ENCODE assay signal across 35 cellular contexts in the genomic region with DNA sequence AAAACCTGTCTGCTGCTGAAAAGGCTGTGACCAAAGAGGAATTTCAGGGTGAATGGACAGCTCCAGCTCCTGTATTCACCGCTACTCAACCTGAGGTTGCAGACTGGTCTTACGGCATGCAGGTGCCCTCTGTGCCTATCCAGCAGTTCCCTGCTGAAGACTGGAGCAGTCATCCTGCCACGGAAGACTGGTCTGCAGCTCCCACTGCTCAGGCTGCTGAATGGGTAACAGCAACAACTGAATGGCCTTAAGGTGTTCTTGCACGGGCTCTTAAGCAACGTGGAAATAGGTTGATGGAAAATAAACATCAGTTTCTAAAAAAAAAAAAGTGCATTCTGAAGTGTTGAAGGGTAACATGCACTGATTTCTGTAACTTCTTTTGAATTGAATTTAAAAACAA.
"Had no signal": no experiment of that assay in that cellular context is flagged by ENCODE, and none has a peak within 500 bp of the region (broad histone marks: within the 10 kb centered on the region; RNA-seq: fewer than 3 reads in every experiment).

No MANE protein-coding gene starts in this region.

- DNase-seq: activated B cell treated with CpG ODN at 0.5 μM for 24 hours; activated CD4-positive, alpha-beta T cell treated with anti-CD3 and anti-CD28 coated beads for 48 hours; activated CD4-positive, alpha-beta T cell treated with anti-CD3 and anti-CD28 coated beads, Interleukin-2, amount 50 U/mL, for 1 hour; activated CD4-positive, alpha-beta T cell treated with anti-CD3 and anti-CD28 coated beads, Interleukin-2, amount 50 U/mL, for 48 hours; activated CD8-positive, alpha-beta memory T cell treated with anti-CD3 and anti-CD28 coated beads, Interleukin-2, amount 10 ng/mL, durations not matched to agents 7 days and 5 days; activated CD8-positive, alpha-beta memory T cell treated with anti-CD3 and anti-CD28 coated beads, Interleukin-2, amount 50 U/mL, for 4 hours; activated CD8-positive, alpha-beta T cell treated with anti-CD3 and anti-CD28 coated beads, Interleukin-2, amount 10 ng/mL, durations not matched to agents 7 days and 5 days; activated gamma-delta T cell; activated naive CD4-positive, alpha-beta T cell; activated naive CD4-positive, alpha-beta T cell treated with anti-CD3 and anti-CD28 coated beads, Interleukin-2, amount 10 ng/mL, durations not matched to agents 7 days and 5 days; activated naive CD8-positive, alpha-beta T cell treated with anti-CD3 and anti-CD28 coated beads, Interleukin-2, amount 10 ng/mL, durations not matched to agents 7 days and 5 days; activated T-cell treated with anti-CD3 and anti-CD28 coated beads, Interleukin-2, amount 50 U/mL, for 1 hour; activated T-cell treated with anti-CD3 and anti-CD28 coated beads, Interleukin-2, amount 50 U/mL, for 48 hours; brain microvascular endothelial cell; cortex of kidney; dermis blood vessel endothelial cell; effector CD4-positive, alpha-beta T cell; effector memory CD8-positive, alpha-beta T cell; esophagus squamous epithelium; foreskin melanocyte; heart right ventricle; T-cell; T-helper 17 cell; T1000; WERI-Rb-1 had no signal

- H3K27me3 ChIP-seq: ascending aorta, brain microvascular endothelial cell, esophagus squamous epithelium, gastroesophageal sphincter, heart right ventricle had no signal

- H3K36me3 Mint-ChIP-seq: activated CD8-positive, alpha-beta memory T cell treated with anti-CD3 and anti-CD28 coated beads, Interleukin-2, amount 10 ng/mL, durations not matched to agents 7 days and 5 days; activated naive CD4-positive, alpha-beta T cell treated with anti-CD3 and anti-CD28 coated beads, Interleukin-2, amount 10 ng/mL, durations not matched to agents 7 days and 5 days; activated naive CD4-positive, alpha-beta T cell treated with anti-CD3 and anti-CD28 coated beads, Interleukin-2, amount 50 U/mL, for 72 hours; activated naive CD8-positive, alpha-beta T cell treated with anti-CD3 and anti-CD28 coated beads, Interleukin-2, amount 10 ng/mL, durations not matched to agents 7 days and 5 days; T-cell had no signal

- FAIRE-seq: bronchial epithelial cell, endometrium, endothelial cell of umbilical vein had no signal

- H3K9me3 ChIP-seq: ascending aorta, esophagus squamous epithelium, gastroesophageal sphincter, heart right ventricle had no signal

- H3K4me3 ChIP-seq: ascending aorta, esophagus squamous epithelium, gastroesophageal sphincter, heart right ventricle had no signal

- H3K27ac Mint-ChIP-seq: activated B cell treated with CpG ODN at 0.5 μM for 24 hours; activated CD8-positive, alpha-beta memory T cell treated with anti-CD3 and anti-CD28 coated beads, Interleukin-2, amount 10 ng/mL, durations not matched to agents 7 days and 5 days; activated CD8-positive, alpha-beta T cell treated with anti-CD3 and anti-CD28 coated beads, Interleukin-2, amount 10 ng/mL, durations not matched to agents 7 days and 5 days; activated naive CD4-positive, alpha-beta T cell treated with anti-CD3 and anti-CD28 coated beads, Interleukin-2, amount 10 ng/mL, durations not matched to agents 7 days and 5 days; activated naive CD4-positive, alpha-beta T cell treated with anti-CD3 and anti-CD28 coated beads, Interleukin-2, amount 50 U/mL, for 72 hours; activated naive CD8-positive, alpha-beta T cell treated with anti-CD3 and anti-CD28 coated beads, Interleukin-2, amount 10 ng/mL, durations not matched to agents 7 days and 5 days; activated T-helper 1 cell treated with anti-CD3 and anti-CD28 coated beads, Interleukin-12 subunit alpha, Interleukin-12 subunit beta, Interleukin-2, Interleukin-4 antibody, amounts not matched to agents 30 ng/mL and 10 ng/mL and 1 ng/mL, durations not matched to agents 14 hours and 24 hours and 36 hours; effector memory CD8-positive, alpha-beta T cell; T-cell; T-helper 17 cell; T-helper 2 cell treated with Interferon-gamma antibody and Interleukin-4, amounts not matched to agents 5 μg/mL and 100 μg/mL, for 36 hours had no signal

- H3K4me3 Mint-ChIP-seq: activated B cell treated with CpG ODN at 0.5 μM for 24 hours; activated CD8-positive, alpha-beta memory T cell treated with anti-CD3 and anti-CD28 coated beads, Interleukin-2, amount 10 ng/mL, durations not matched to agents 7 days and 5 days; activated CD8-positive, alpha-beta T cell treated with anti-CD3 and anti-CD28 coated beads, Interleukin-2, amount 10 ng/mL, durations not matched to agents 7 days and 5 days; activated naive CD4-positive, alpha-beta T cell treated with anti-CD3 and anti-CD28 coated beads, Interleukin-2, amount 10 ng/mL, durations not matched to agents 7 days and 5 days; activated naive CD8-positive, alpha-beta T cell treated with anti-CD3 and anti-CD28 coated beads, Interleukin-2, amount 10 ng/mL, durations not matched to agents 7 days and 5 days; activated T-helper 1 cell treated with anti-CD3 and anti-CD28 coated beads, Interleukin-12 subunit alpha, Interleukin-12 subunit beta, Interleukin-2, Interleukin-4 antibody, amounts not matched to agents 30 ng/mL and 10 ng/mL and 1 ng/mL, durations not matched to agents 14 hours and 24 hours and 36 hours; central memory CD8-positive, alpha-beta T cell; effector memory CD8-positive, alpha-beta T cell; T-cell; T-helper 17 cell; T-helper 2 cell treated with Interferon-gamma antibody and Interleukin-4, amounts not matched to agents 5 μg/mL and 100 μg/mL, for 36 hours had no signal

- H3K4me1 ChIP-seq: ascending aorta, gastroesophageal sphincter had no signal

- H3K36me3 ChIP-seq: ascending aorta, brain microvascular endothelial cell, esophagus squamous epithelium, gastroesophageal sphincter, heart right ventricle, WERI-Rb-1 had no signal

- H3K27ac ChIP-seq: ascending aorta, brain microvascular endothelial cell, epithelial cell of prostate, esophagus squamous epithelium, gastroesophageal sphincter, heart right ventricle, WERI-Rb-1 had no signal

- H3K4me1 Mint-ChIP-seq: activated B cell treated with CpG ODN at 0.5 μM for 24 hours; central memory CD8-positive, alpha-beta T cell had no signal

- H3K27me3 Mint-ChIP-seq: activated B cell treated with CpG ODN at 0.5 μM for 24 hours; activated CD8-positive, alpha-beta memory T cell treated with anti-CD3 and anti-CD28 coated beads, Interleukin-2, amount 10 ng/mL, durations not matched to agents 7 days and 5 days; central memory CD8-positive, alpha-beta T cell; T-cell; T-helper 17 cell had no signal

- H3K9me3 Mint-ChIP-seq: activated B cell treated with CpG ODN at 0.5 μM for 24 hours; activated naive CD4-positive, alpha-beta T cell treated with anti-CD3 and anti-CD28 coated beads, Interleukin-2, amount 10 ng/mL, durations not matched to agents 7 days and 5 days; activated naive CD4-positive, alpha-beta T cell treated with anti-CD3 and anti-CD28 coated beads, Interleukin-2, amount 50 U/mL, for 72 hours; activated naive CD8-positive, alpha-beta T cell treated with anti-CD3 and anti-CD28 coated beads, Interleukin-2, amount 10 ng/mL, durations not matched to agents 7 days and 5 days; activated T-helper 1 cell treated with anti-CD3 and anti-CD28 coated beads, Interleukin-12 subunit alpha, Interleukin-12 subunit beta, Interleukin-2, Interleukin-4 antibody, amounts not matched to agents 30 ng/mL and 10 ng/mL and 1 ng/mL, durations not matched to agents 14 hours and 24 hours and 36 hours; central memory CD8-positive, alpha-beta T cell; effector memory CD8-positive, alpha-beta T cell; T-cell; T-helper 2 cell treated with Interferon-gamma antibody and Interleukin-4, amounts not matched to agents 5 μg/mL and 100 μg/mL, for 36 hours had no signal
